In genomic region chr1:44822131-44822701, GRCh38 we compare ENCODE assay signal across 1 cellular context.
TF ChIP-seq lines count a peak whose summit lies in the region.

No MANE protein-coding gene starts in this region.

TF ChIP-seq in HEK293, 187 proteins besides CTCF, POLR2A, EP300 and RAD21:
- no peak for TF ChIP-seq PRDM6 (tag by site-specific recombination; IDR thresholded peaks at IDR 0.05)
- TF ChIP-seq ZNF133 (tag by site-specific recombination; IDR thresholded peaks at IDR 0.05) = no peak
- peak; percentile 11; the same call in 1 of the 2 replicates for TF ChIP-seq GLIS2 (tag by site-specific recombination; IDR thresholded peaks at IDR 0.05)
- no peak for TF ChIP-seq ZNF660 (tag by site-specific recombination; IDR thresholded peaks at IDR 0.05)
